In the genomic region with DNA sequence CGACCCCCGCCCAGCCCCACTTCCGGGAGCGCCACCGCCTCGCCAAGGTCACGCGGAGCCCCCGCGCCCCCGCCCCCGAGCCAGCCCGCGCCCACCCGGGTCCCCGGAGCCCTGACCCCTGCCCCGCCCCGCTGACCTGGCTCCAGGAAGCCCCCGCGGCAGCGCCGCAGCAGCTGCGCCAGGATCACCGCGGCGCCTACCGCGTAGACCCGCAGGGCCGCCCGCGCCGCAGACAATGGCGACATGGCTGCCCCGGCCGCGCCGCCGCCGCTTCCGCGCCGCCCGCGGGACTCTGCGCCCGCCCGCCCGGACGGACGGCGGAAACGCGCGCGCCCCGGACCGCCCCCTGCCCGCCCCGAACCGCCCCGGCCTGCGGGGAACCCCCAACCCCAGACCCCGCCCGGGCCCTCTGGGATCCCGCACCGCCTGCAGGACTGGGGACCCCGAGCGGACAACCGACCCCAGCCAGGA, we compare ENCODE assay signal across 8 cellular contexts. TPM values are rescaled to one million over a fixed set of nuclear protein-coding genes. Genes with fewer than 3 reads are reported as not detected.
A peak's percentile ranks its signal among the peaks of the same experiment; 100 is the strongest.
DNase-seq lines count a peak whose midpoint lies in the region; ATAC-seq, FAIRE-seq and TF ChIP-seq lines count a peak whose summit lies in the region.

A gene with protein sequence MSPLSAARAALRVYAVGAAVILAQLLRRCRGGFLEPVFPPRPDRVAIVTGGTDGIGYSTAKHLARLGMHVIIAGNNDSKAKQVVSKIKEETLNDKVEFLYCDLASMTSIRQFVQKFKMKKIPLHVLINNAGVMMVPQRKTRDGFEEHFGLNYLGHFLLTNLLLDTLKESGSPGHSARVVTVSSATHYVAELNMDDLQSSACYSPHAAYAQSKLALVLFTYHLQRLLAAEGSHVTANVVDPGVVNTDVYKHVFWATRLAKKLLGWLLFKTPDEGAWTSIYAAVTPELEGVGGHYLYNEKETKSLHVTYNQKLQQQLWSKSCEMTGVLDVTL (minus strand): TSS at position 296 of the 471 bp plus-strand sequence. CDS start 51 bp downstream, at position 245.
A gene (minus strand): TSS at position 296 of the 471 bp plus-strand sequence. CDS start 10,257 bp downstream, outside the sequence.

- peaks cover 9% of the 10 kb centered on the region for H4K20me1 ChIP-seq in neural progenitor cell (ENCODE audit: low read depth)

- TF ChIP-seq POLR2A in A549 (IDR thresholded peaks at IDR 0.05; ENCODE audit: low read length) = peak; percentile 74

- H3K27ac ChIP-seq in A549 = peak within 1 kb of the TSS; percentile 96 to 100
- H3K27ac ChIP-seq in neural progenitor cell = peak within 1 kb of the TSS; percentile 31

- CTCF ChIA-PET in A549 (lab: Yijun Ruan, JAX) = no interaction called here

- TF ChIP-seq EP300 in A549 (IDR thresholded peaks at IDR 0.05) = no peak

- H3K27ac Mint-ChIP-seq in neural progenitor cell = peak within 1 kb of the TSS; percentile 87

- H3K4me1 ChIP-seq in A549 (peaks cover 45% of the 10 kb centered on the region), neural progenitor cell (peaks cover 23% of the 10 kb centered on the region)

- no peaks in the 10 kb centered on the region for H3K9me3 Mint-ChIP-seq in neural progenitor cell

- peak within 1 kb of the TSS; percentile 52 for H3K9ac ChIP-seq in neural progenitor cell

- H3K79me2 ChIP-seq in neural progenitor cell (ENCODE audit: low read depth) = peaks cover 46% of the 10 kb centered on the region

- H3K27me3 Mint-ChIP-seq in neural progenitor cell (ENCODE audit: insufficient read depth, low read depth) = peaks cover 14% of the 10 kb centered on the region

- POLR2A ChIA-PET in A549 (lab: Yijun Ruan, JAX) = no interaction called here

- DNase-seq in A549 (ENCODE audit: low read depth in 1 of 2, low spot score in 1 of 2) = peak; percentile 37 to 40
- no peak for DNase-seq in HT-29 (ENCODE audit: low spot score)
- DNase-seq in activated CD8-positive, alpha-beta memory T cell treated with anti-CD3 and anti-CD28 coated beads, Interleukin-2, amount 50 U/mL, for 48 hours = peak; percentile 81
- peak; percentile 35 for DNase-seq in fibroblast of gingiva (ENCODE audit: low read depth)
- DNase-seq in neural progenitor cell (ENCODE audit: low spot score) = peak; percentile 84
- peak; percentile 56 for DNase-seq in ureter (ENCODE audit: low spot score)
- DNase-seq in NCI-H1694 treated with DMSO at 0.1 percent for 48 hours (lab: John Stamatoyannopoulos, UW) = no peak

- 0% methylated on average over 4 of the region's 70 CpGs for WGBS in A549 (ENCODE audit: missing lambda C conversion rate)

- H3K36me3 ChIP-seq in neural progenitor cell = no peaks in the 10 kb centered on the region

- H3K4me2 ChIP-seq in A549 (peak within 1 kb of the TSS; percentile 81), neural progenitor cell (peak within 1 kb of the TSS; percentile 95)

- peak within 1 kb of the TSS; percentile 91 for H3K4me3 Mint-ChIP-seq in neural progenitor cell

- FAIRE-seq in A549 (lab: Jason Lieb, UNC) = no peak

- TF ChIP-seq CTCF in A549 (IDR thresholded peaks at IDR 0.05) (no peak), neural progenitor cell (IDR thresholded peaks at IDR 0.05) (no peak)

- H3K4me3 ChIP-seq in A549 (peak within 1 kb of the TSS; percentile 85), neural progenitor cell (peak within 1 kb of the TSS; percentile 96)

- ATAC-seq in A549 (peak; percentile 43 to 63), GM19438 (IDR thresholded peaks at IDR 0.05; ENCODE audit: low read depth, unreplicated experiment) (peak; percentile 61)

- peaks cover 11% of the 10 kb centered on the region for H3K36me3 Mint-ChIP-seq in neural progenitor cell

- H2AFZ ChIP-seq in neural progenitor cell (replicated peaks) = peak within 1 kb of the TSS; percentile 72

- TF ChIP-seq RAD21 in A549 (conservative IDR thresholded peaks at IDR 0.05 in 1 of 2, IDR thresholded peaks at IDR 0.05 in 1 of 2) = no peak

- peaks cover 38% of the 10 kb centered on the region for H3F3A ChIP-seq in neural progenitor cell (ENCODE audit: low read depth)

- H3K9me3 ChIP-seq in A549 (no peaks in the 10 kb centered on the region), neural progenitor cell (ENCODE audit: low read depth) (no peaks in the 10 kb centered on the region)

- H3K27me3 ChIP-seq in neural progenitor cell = no peaks in the 10 kb centered on the region

- peaks cover 28% of the 10 kb centered on the region for H3K4me1 Mint-ChIP-seq in neural progenitor cell

TF ChIP-seq in A549, 52 proteins besides CTCF, POLR2A, EP300 and RAD21:
- no peak for TF ChIP-seq GATA3 (IDR thresholded peaks at IDR 0.05; ENCODE audit: borderline replicate concordance)
- TF ChIP-seq, protein P1, sequence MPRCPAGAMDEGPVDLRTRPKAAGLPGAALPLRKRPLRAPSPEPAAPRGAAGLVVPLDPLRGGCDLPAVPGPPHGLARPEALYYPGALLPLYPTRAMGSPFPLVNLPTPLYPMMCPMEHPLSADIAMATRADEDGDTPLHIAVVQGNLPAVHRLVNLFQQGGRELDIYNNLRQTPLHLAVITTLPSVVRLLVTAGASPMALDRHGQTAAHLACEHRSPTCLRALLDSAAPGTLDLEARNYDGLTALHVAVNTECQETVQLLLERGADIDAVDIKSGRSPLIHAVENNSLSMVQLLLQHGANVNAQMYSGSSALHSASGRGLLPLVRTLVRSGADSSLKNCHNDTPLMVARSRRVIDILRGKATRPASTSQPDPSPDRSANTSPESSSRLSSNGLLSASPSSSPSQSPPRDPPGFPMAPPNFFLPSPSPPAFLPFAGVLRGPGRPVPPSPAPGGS (IDR thresholded peaks at IDR 0.05) = peak; percentile 63; the same call in 2 of the 3 replicates
- peak in 1 of 2 experiments; percentile 89; a peak in 3 of 5 replicates for TF ChIP-seq JUN (IDR thresholded peaks at IDR 0.05)

RNA-seq across cellular contexts. Expression of the first gene that starts in this region (rescaled TPM):
- polyA plus RNA-seq in A549 (2011; rRNA removed) (56.3 and 71.6 TPM in 2 replicates), A549 (2017; fragmentation: RNase III; extraction: RNeasy Plus Mini Kit Qiagen cat#74134 plus additional on column Dnase treatment) (26.2 to 32.1 TPM (median 29.7 TPM) in 3 replicates)
- 59.4 and 59.7 TPM in 2 replicates for polyA plus RNA-seq in A549 (2012; cell fraction: cytosol; rRNA removed)
- polyA plus RNA-seq in A549 (2012; cell fraction: nucleus; rRNA removed) = 43.1 and 45.8 TPM in 2 replicates
- 56.4 and 62.1 TPM in 2 replicates for polyA minus RNA-seq in A549 (2011; rRNA and poly(A)+ RNA removed)
- 14.8 and 15.0 TPM in 2 replicates for total RNA-seq in HT-29 (2014; rRNA removed; shearing (Covaris generic))
- total RNA-seq in neural progenitor cell (ENCODE audit: low replicate concordance) (25.6 and 31.8 TPM in 2 replicates), ureter (18.5 TPM)

RNA-seq across cellular contexts. Expression of the second gene that starts in this region (rescaled TPM):
- 21.1 and 21.9 TPM in 2 replicates for polyA plus RNA-seq in A549 (2011; rRNA removed)
- polyA plus RNA-seq in A549 (2012; cell fraction: cytosol; rRNA removed) = 25.2 and 37.3 TPM in 2 replicates
- polyA plus RNA-seq in A549 (2012; cell fraction: nucleus; rRNA removed) = 23.5 and 26.6 TPM in 2 replicates
- 17.0 to 19.7 TPM (median 18.9 TPM) in 3 replicates for polyA plus RNA-seq in A549 (2017; fragmentation: RNase III; extraction: RNeasy Plus Mini Kit Qiagen cat#74134 plus additional on column Dnase treatment)
- 19.4 and 25.5 TPM in 2 replicates for polyA minus RNA-seq in A549 (2011; rRNA and poly(A)+ RNA removed)
- 19.8 and 21.9 TPM in 2 replicates for total RNA-seq in HT-29 (2014; rRNA removed; shearing (Covaris generic))
- total RNA-seq in neural progenitor cell (ENCODE audit: low replicate concordance) = 36.9 and 37.0 TPM in 2 replicates
- total RNA-seq in ureter = 21.5 TPM

Comparison
In these comparisons a context has a peak if more than half of its experiments do, and no peak if none do; other contexts are left out.
1. DNase-seq: peak in A549 (2 of 2), activated CD8-positive, alpha-beta memory T cell treated with anti-CD3 and anti-CD28 coated beads, Interleukin-2, amount 50 U/mL, for 48 hours (single experiment), fibroblast of gingiva (single experiment), neural progenitor cell (single experiment) and ureter (single experiment); none in HT-29 (single experiment) and NCI-H1694 treated with DMSO at 0.1 percent for 48 hours (single experiment).